Comparison of ENCODE assay signal across 15 cellular contexts in genomic region chrX:10083809-10084208, GRCh38.
DNase-seq lines count a peak whose midpoint lies in the region; ATAC-seq and TF ChIP-seq lines count a peak whose summit lies in the region.
"Had no signal": no experiment of that assay in that cellular context is flagged by ENCODE, and none has a peak within 500 bp of the region (broad histone marks: within the 10 kb centered on the region; RNA-seq: fewer than 3 reads in every experiment).

No MANE protein-coding gene starts in this region.

- peak overlapping the region; percentile 30 to 98 (median 95) for H3K27ac Mint-ChIP-seq in CD4-positive, alpha-beta memory T cell

- intact Hi-C loops in CD4-positive, alpha-beta memory T cell (cut with micrococcal nuclease): loop anchor here (1.0 to 2.0 kb wide), 2 partner anchors 14 to 23 kb away; no protein-coding TSS in a partner anchor
- intact Hi-C loops in esophagus squamous epithelium (cut with DNase I): no loop called here

- ATAC-seq in GM19455 (IDR thresholded peaks at IDR 0.05; ENCODE audit: unreplicated experiment) (no peak), HG03439 (IDR thresholded peaks at IDR 0.05; ENCODE audit: unreplicated experiment) (no peak)

- no peaks in the 10 kb centered on the region for H3K9me2 ChIP-seq in SU-DHL-6 (replicated peaks; ENCODE audit: insufficient read depth, low read length)

- CTCF ChIA-PET in CD4-positive, alpha-beta memory T cell (lab: Charles Lee; ENCODE audit: partially characterized antibody): interaction anchor here (0.9 to 3.5 kb wide), 10 partner anchors 8 to 88 kb away, joined by 3 to 21 read pairs (median 6); no protein-coding TSS in a partner anchor

- H3K4me1 ChIP-seq in CD4-positive, alpha-beta memory T cell (ENCODE audit: insufficient read depth, low read length): peaks cover 55% of the 10 kb centered on the region
- H3K4me1 ChIP-seq in esophagus squamous epithelium: peaks cover 4 to 52% (median 9%) of the 10 kb centered on the region in 3 donors
- H3K4me1 ChIP-seq: SJCRH30 had no signal

- no peak overlapping the region for H3K4me3 ChIP-seq in CD4-positive, alpha-beta memory T cell (ENCODE audit: low read length in 2 of 2)
- H3K4me3 ChIP-seq in SU-DHL-6 (ENCODE audit: insufficient read depth, low read length, poor library complexity, severe bottlenecking) (no peak overlapping the region), esophagus squamous epithelium (no peak overlapping the region), skin epidermis (no peak overlapping the region)
- H3K4me3 ChIP-seq: cardiac muscle cell, SJCRH30 had no signal

- peak overlapping the region in 4 of 8 donors; percentile 10 to 81 (median 68) for H3K4me3 Mint-ChIP-seq in CD4-positive, alpha-beta memory T cell
- H3K4me3 Mint-ChIP-seq: neural crest cell, WTC11 had no signal

- no peaks in the 10 kb centered on the region for H3F3A ChIP-seq in SU-DHL-6 (ENCODE audit: insufficient read depth)

- no peaks in the 10 kb centered on the region; the same call in 1 of the 2 replicates for H3K79me2 ChIP-seq in SU-DHL-6 (ENCODE audit: insufficient read depth, low read length)

- no peaks in the 10 kb centered on the region for H3K27me3 ChIP-seq in CD4-positive, alpha-beta memory T cell (ENCODE audit: insufficient read depth, low read length)
- H3K27me3 ChIP-seq in SU-DHL-6 (ENCODE audit: low read length) (no peaks in the 10 kb centered on the region), esophagus squamous epithelium (no peaks in the 10 kb centered on the region)
- H3K27me3 ChIP-seq: cardiac muscle cell, SJCRH30 had no signal

- H3K36me3 ChIP-seq in CD4-positive, alpha-beta memory T cell (ENCODE audit: insufficient read depth, low read length): no peaks in the 10 kb centered on the region
- H3K36me3 ChIP-seq in SU-DHL-6 (ENCODE audit: low read length) (no peaks in the 10 kb centered on the region), esophagus squamous epithelium (peaks cover 0 to 24% (median 6%) of the 10 kb centered on the region in 3 donors)
- H3K36me3 ChIP-seq: cardiac muscle cell, SJCRH30 had no signal

- no peak overlapping the region for H2AFZ ChIP-seq in SU-DHL-6 (ENCODE audit: low read depth, low read length, severe bottlenecking)

- no peaks in the 10 kb centered on the region for H3K27me3 Mint-ChIP-seq in CD4-positive, alpha-beta memory T cell

- peak overlapping the region; percentile 49 for H3K4me2 ChIP-seq in SU-DHL-6 (ENCODE audit: low read depth, low read length, poor library complexity, severe bottlenecking)

- H4K20me1 ChIP-seq in SU-DHL-6 (ENCODE audit: low read depth, low read length): no peaks in the 10 kb centered on the region

- H3K9me3 ChIP-seq in CD4-positive, alpha-beta memory T cell (ENCODE audit: control insufficient read depth in 1 of 2, low read length in 2 of 2): no peaks in the 10 kb centered on the region
- H3K9me3 ChIP-seq in SU-DHL-6 (ENCODE audit: insufficient read depth, low read length) (no peaks in the 10 kb centered on the region), esophagus squamous epithelium (no peaks in the 10 kb centered on the region)
- H3K9me3 ChIP-seq: SJCRH30 had no signal

- 59 to 64% methylated on average over 2 of the region's 2 CpGs for WGBS in esophagus squamous epithelium, 2 donors

- POLR2A ChIA-PET in CD4-positive, alpha-beta memory T cell (lab: Charles Lee; ENCODE audit: partially characterized antibody): interaction anchor here (1.5 to 6.3 kb wide), 5 partner anchors 10 to 731 kb away, joined by 6 to 75 read pairs (median 10); no protein-coding TSS in a partner anchor

- TF ChIP-seq CTCF in SU-DHL-6 (IDR thresholded peaks at IDR 0.05; ENCODE audit: insufficient read depth, low read length, poor library complexity, severe bottlenecking): no peak
- TF ChIP-seq CTCF in esophagus squamous epithelium (IDR thresholded peaks at IDR 0.05): no peak

- H3K9me3 Mint-ChIP-seq in CD4-positive, alpha-beta memory T cell: no peaks in the 10 kb centered on the region
- H3K9me3 Mint-ChIP-seq: WTC11 had no signal

- no peak for DNase-seq in CD4-positive, alpha-beta memory T cell
- DNase-seq in esophagus squamous epithelium (lab: John Stamatoyannopoulos, UW): no peak
- no peak for DNase-seq in SIG-M5 (lab: John Stamatoyannopoulos, UW)
- DNase-seq in NCI-H2196 treated with DMSO at 0.1 percent for 48 hours (lab: John Stamatoyannopoulos, UW; ENCODE audit: unreplicated experiment): no peak
- DNase-seq: NCI-H1048; stimulated activated CD4-positive, alpha-beta T cell treated with anti-CD3 and anti-CD28 coated beads, Interleukin-15, amount 100 ng/mL, for 24 hours; stimulated activated CD8-positive, alpha-beta memory T cell treated with anti-CD3 and anti-CD28 coated beads, Interleukin-4, amount 100 ng/mL, for 48 hours had no signal

- peaks cover 0 to 4% of the 10 kb centered on the region in 2 donors for H3K36me3 Mint-ChIP-seq in CD4-positive, alpha-beta memory T cell

- TF ChIP-seq POLR2A in esophagus squamous epithelium (IDR thresholded peaks at IDR 0.05): no peak

- H3K4me1 Mint-ChIP-seq in CD4-positive, alpha-beta memory T cell: peaks cover 28 to 55% (median 37%) of the 10 kb centered on the region in 4 donors
- H3K4me1 Mint-ChIP-seq: neural crest cell had no signal

- peak overlapping the region; percentile 64 for H3K27ac ChIP-seq in CD4-positive, alpha-beta memory T cell (ENCODE audit: low read depth, low read length)
- H3K27ac ChIP-seq in SU-DHL-6 (ENCODE audit: low read depth, low read length): peak overlapping the region; percentile 70
- H3K27ac ChIP-seq in esophagus squamous epithelium: peak overlapping the region; percentile 69 to 86 (median 82)
- peak overlapping the region in 13 of 21 experiments; percentile 24 to 85 (median 66) for H3K27ac ChIP-seq in skin epidermis
- H3K27ac ChIP-seq: cardiac muscle cell, SJCRH30 had no signal

- peak overlapping the region; percentile 46; the same call in 1 of the 2 replicates for H3K9ac ChIP-seq in SU-DHL-6 (ENCODE audit: low read length)
